ENCODE assay signal across 8 cellular contexts in genomic region chr16:73056911-73057310, GRCh38. TPM values are rescaled to one million over a fixed set of nuclear protein-coding genes. Genes with fewer than 3 reads are reported as not detected.
A peak's percentile ranks its signal among the peaks of the same experiment; 100 is the strongest.
DNase-seq lines count a peak whose midpoint lies in the region; ATAC-seq, FAIRE-seq and TF ChIP-seq lines count a peak whose summit lies in the region.

No MANE protein-coding gene starts in this region.

- no peaks in the 10 kb centered on the region for H3K9me3 ChIP-seq in cardiac muscle cell (ENCODE audit: low read depth)
- H3K9me3 ChIP-seq in HepG2 (ENCODE audit: low read length), result no peaks in the 10 kb centered on the region

- WGBS in adipose tissue, 3 donors, result 22 to 69% (median 53%) methylated on average over 6 of the region's 6 CpGs
- 8% methylated on average over 6 of the region's 6 CpGs for WGBS in HepG2 (ENCODE audit: low lambda C conversion rate)
- 31% methylated on average over 6 of the region's 6 CpGs for WGBS in urinary bladder

- CTCF ChIA-PET in HepG2 (lab: Yijun Ruan, JAX; ENCODE audit: low intra/inter-chr PET ratio, low total read pairs), result no interaction called here

- TF ChIP-seq EP300 in HepG2 (IDR thresholded peaks at IDR 0.05; ENCODE audit: low read depth in 2 of 2, low read length in 2 of 2), result no peak
- no peak for TF ChIP-seq EP300 in HepG2 (CRISPR knock-in tag; IDR thresholded peaks at IDR 0.05; ENCODE audit: borderline replicate concordance)

- H2AFZ ChIP-seq in HepG2 (ENCODE audit: low read length), result no peak overlapping the region

- POLR2A ChIA-PET in HepG2 (lab: Yijun Ruan, JAX), result interaction anchor here (1.0 to 5.1 kb wide), 8 partner anchors 9 to 224 kb away, joined by 3 to 36 read pairs (median 8); partner anchors contain the start of gene ZFHX3

- H3K36me3 ChIP-seq in cardiac muscle cell (no peaks in the 10 kb centered on the region), HepG2 (replicated peaks in 1 of 2; ENCODE audit: control insufficient read depth in 1 of 2, insufficient read depth in 2 of 2, low read length in 2 of 2) (no peaks in the 10 kb centered on the region), urinary bladder (ENCODE audit: insufficient read depth) (no peaks in the 10 kb centered on the region)

- H3K4me1 ChIP-seq in cardiac muscle cell (ENCODE audit: low read depth) (peaks cover 38% of the 10 kb centered on the region), HepG2 (ENCODE audit: insufficient read depth, low read length) (peaks cover 66% of the 10 kb centered on the region), urinary bladder (ENCODE audit: insufficient read depth) (no peaks in the 10 kb centered on the region)

- intact Hi-C loops in left cardiac atrium (cut with DNase I), result loop anchor here (5.0 to 10.0 kb wide), 2 partner anchors 120 to 222 kb away; no protein-coding TSS in a partner anchor
- intact Hi-C loops in HepG2 (cut with micrococcal nuclease; ENCODE audit: unreplicated experiment), result loop anchor here (1.0 to 5.0 kb wide), 4 partner anchors 10 to 140 kb away; no protein-coding TSS in a partner anchor

- ATAC-seq in left cardiac atrium (no peak), HepG2 (no peak), HG02798 (IDR thresholded peaks at IDR 0.05; ENCODE audit: poor library complexity, unreplicated experiment) (no peak), HG03045 (IDR thresholded peaks at IDR 0.05; ENCODE audit: unreplicated experiment) (no peak)

- in situ Hi-C loops in HepG2 (cut with HindIII; ENCODE audit: extremely low pct_ligation_motif_present, low pct_unique_long_range_greater_than_20kb), result loop anchor here (5.0 kb wide), 1 partner anchor 180 kb away; no protein-coding TSS in a partner anchor

- H3K4me2 ChIP-seq in HepG2 (ENCODE audit: low read depth, low read length), result peak overlapping the region; percentile 98

- no peak for FAIRE-seq in HepG2 (lab: Jason Lieb, UNC)

- no peaks in the 10 kb centered on the region for H4K20me1 ChIP-seq in HepG2 (ENCODE audit: insufficient read depth, low read length)

- H3K79me2 ChIP-seq in HepG2 (ENCODE audit: insufficient read depth, low read length), result peaks cover 54% of the 10 kb centered on the region

- H3K27ac ChIP-seq in cardiac muscle cell (no peak overlapping the region), adipose tissue (ENCODE audit: low read depth, low read length) (peak overlapping the region; percentile 69), HepG2 (ENCODE audit: extremely low read length, insufficient read depth, low read length) (peak overlapping the region; percentile 82), urinary bladder (ENCODE audit: low read depth) (peak overlapping the region; percentile 98)

- H3K27me3 ChIP-seq in cardiac muscle cell (peaks cover 82% of the 10 kb centered on the region), HepG2 (ENCODE audit: control insufficient read depth in 1 of 2, insufficient read depth in 2 of 2, low read length in 2 of 2) (no peaks in the 10 kb centered on the region)

- TSS peak; percentile 71 for BruUV-seq in HepG2 (replicated peaks; lab: Mats Ljungman, UMichigan)

- TF ChIP-seq RAD21 in HepG2 (CRISPR knock-in tag; IDR thresholded peaks at IDR 0.05), result no peak

- peak overlapping the region; percentile 86 for H3K9ac ChIP-seq in HepG2 (ENCODE audit: insufficient read depth, low read depth, low read length)

- no peak for TF ChIP-seq POLR2A in HepG2 (IDR thresholded peaks at IDR 0.05; ENCODE audit: insufficient read depth in 1 of 2, low read depth in 2 of 2, low read length in 2 of 2)

- TF ChIP-seq CTCF in cardiac muscle cell (IDR thresholded peaks at IDR 0.05; ENCODE audit: low read depth, low read length) (no peak), HepG2 (CRISPR knock-in tag; IDR thresholded peaks at IDR 0.05) (no peak)

- H3K4me3 ChIP-seq in cardiac muscle cell (peak overlapping the region; percentile 99), HepG2 (replicated peaks in 1 of 3; ENCODE audit: insufficient read depth in 1 of 3, low read depth in 2 of 3, low read length in 3 of 3) (peak overlapping the region; percentile 75 to 91 (median 77)), urinary bladder (ENCODE audit: low read depth, low read length) (peak overlapping the region; percentile 99)

- DNase-seq in cardiac muscle cell (ENCODE audit: low read depth in 1 of 2, low spot score in 1 of 2) (peak in 1 of 2 donors; percentile 22), left cardiac atrium (no peak), HepG2 (ENCODE audit: low spot score) (no peak), activated gamma-delta T cell (lab: John Stamatoyannopoulos, UW) (no peak)

TF ChIP-seq in HepG2, 621 proteins besides CTCF, POLR2A, EP300 and RAD21 (continues in another document):
- TF ChIP-seq, protein P1, sequence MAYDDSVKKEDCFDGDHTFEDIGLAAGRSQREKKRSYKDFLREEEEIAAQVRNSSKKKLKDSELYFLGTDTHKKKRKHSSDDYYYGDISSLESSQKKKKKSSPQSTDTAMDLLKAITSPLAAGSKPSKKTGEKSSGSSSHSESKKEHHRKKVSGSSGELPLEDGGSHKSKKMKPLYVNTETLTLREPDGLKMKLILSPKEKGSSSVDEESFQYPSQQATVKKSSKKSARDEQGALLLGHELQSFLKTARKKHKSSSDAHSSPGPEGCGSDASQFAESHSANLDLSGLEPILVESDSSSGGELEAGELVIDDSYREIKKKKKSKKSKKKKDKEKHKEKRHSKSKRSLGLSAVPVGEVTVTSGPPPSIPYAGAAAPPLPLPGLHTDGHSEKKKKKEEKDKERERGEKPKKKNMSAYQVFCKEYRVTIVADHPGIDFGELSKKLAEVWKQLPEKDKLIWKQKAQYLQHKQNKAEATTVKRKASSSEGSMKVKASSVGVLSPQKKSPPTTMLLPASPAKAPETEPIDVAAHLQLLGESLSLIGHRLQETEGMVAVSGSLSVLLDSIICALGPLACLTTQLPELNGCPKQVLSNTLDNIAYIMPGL (CRISPR knock-in tag; IDR thresholded peaks at IDR 0.05; ENCODE audit: borderline replicate concordance in 1 of 2, low read depth in 1 of 2), result peak in 1 of 2 experiments; percentile 8; a peak in 1 of 4 replicates
- 0 out of 2 replicates have a peak, but pooled peaks have one; percentile 44 for TF ChIP-seq ZNF383 (CRISPR knock-in tag; IDR thresholded peaks at IDR 0.05; ENCODE audit: borderline replicate concordance)
- TF ChIP-seq ZNF18 (CRISPR knock-in tag; IDR thresholded peaks at IDR 0.05; ENCODE audit: insufficient replicate concordance), result peak; percentile 59
- 0 out of 2 replicates have a peak, but pooled peaks have one; percentile 13 for TF ChIP-seq SNAPC2 (CRISPR knock-in tag; IDR thresholded peaks at IDR 0.05)
- TF ChIP-seq ZNF543 (CRISPR knock-in tag; IDR thresholded peaks at IDR 0.05), result peak; percentile 25; the same call in 1 of the 2 replicates
- no peak for TF ChIP-seq PLRG1 (conservative IDR thresholded peaks at IDR 0.05)
- TF ChIP-seq TOPORS (CRISPR knock-in tag; IDR thresholded peaks at IDR 0.05), result 0 out of 2 replicates have a peak, but pooled peaks have one; percentile 13
- TF ChIP-seq EZH2 (conservative IDR thresholded peaks at IDR 0.05; ENCODE audit: low read depth, low read length), result no peak
- no peak for TF ChIP-seq SIN3A (IDR thresholded peaks at IDR 0.05; ENCODE audit: borderline replicate concordance, low read depth, low read length)
- no peak for TF ChIP-seq NFE2 (CRISPR knock-in tag; IDR thresholded peaks at IDR 0.05)
- TF ChIP-seq KDM5A (IDR thresholded peaks at IDR 0.05; ENCODE audit: borderline replicate concordance, low read length), result no peak; the same call in 1 of the 2 replicates
- no peak for TF ChIP-seq TCF7 (IDR thresholded peaks at IDR 0.05; ENCODE audit: low read depth)

RNA-seq across cellular contexts. Expression of gene ZFHX3, which starts 9.0 kb away (rescaled TPM):
- total RNA-seq in cardiac muscle cell (6.6 and 12.2 TPM in 2 replicates), left cardiac atrium (10 to 100 TPM; 11.9 to 12.6 TPM), HepG2 (2016; rRNA removed; fragmentation: Illumina TruSeq; extraction: Trizol) (6.0 and 12.3 TPM in 2 replicates), urinary bladder (19.4 TPM)
- polyA plus RNA-seq in cardiac muscle cell (6.7 and 8.4 TPM in 2 replicates), adipose tissue (1 to 10 TPM; 2.0 to 5.4 (median 2.5) TPM), HepG2 (2011; rRNA removed) (5.0 and 5.3 TPM in 2 replicates), urinary bladder (11.8 TPM)
- 1.8 and 1.9 TPM in 2 replicates for total RNA-seq in HepG2 (2016; cell fraction: cytosol; rRNA removed; fragmentation: Illumina TruSeq; extraction: Trizol; ENCODE audit: low read depth)
- total RNA-seq in HepG2 (2016; cell fraction: insoluble cytoplasmic fraction; rRNA removed; fragmentation: Illumina TruSeq; extraction: Trizol), result 5.6 and 10.6 TPM in 2 replicates
- total RNA-seq in HepG2 (2016; cell fraction: membrane; rRNA removed; fragmentation: Illumina TruSeq; extraction: Trizol), result 5.0 and 5.6 TPM in 2 replicates
- 15.3 and 19.7 TPM in 2 replicates for total RNA-seq in HepG2 (2016; cell fraction: nucleus; rRNA removed; fragmentation: Illumina TruSeq; extraction: Trizol)
- 3.5 and 4.2 TPM in 2 replicates for polyA plus RNA-seq in HepG2 (2011; cell fraction: cytosol; rRNA removed)
- polyA plus RNA-seq in HepG2 (2011; cell fraction: nucleus; rRNA removed), result 10.2 and 11.2 TPM in 2 replicates
- 12.6 and 14.4 TPM in 2 replicates for polyA plus RNA-seq in HepG2 (2012)
- 0.31 and 0.36 TPM in 2 replicates for polyA plus RNA-seq in HepG2 (2016; cell fraction: cytosol; fragmentation: Illumina TruSeq; extraction: Trizol; ENCODE audit: low read depth)
- 8.6 and 11.4 TPM in 2 replicates for polyA plus RNA-seq in HepG2 (2016; cell fraction: insoluble cytoplasmic fraction; fragmentation: Illumina TruSeq; extraction: Trizol; ENCODE audit: low read depth)
- 1.0 and 1.4 TPM in 2 replicates for polyA plus RNA-seq in HepG2 (2016; cell fraction: membrane; fragmentation: Illumina TruSeq; extraction: Trizol; ENCODE audit: low read depth)
- 16.2 and 17.6 TPM in 2 replicates for polyA plus RNA-seq in HepG2 (2016; cell fraction: nucleus; fragmentation: Illumina TruSeq; extraction: Trizol; ENCODE audit: insufficient read depth, low read depth)
- polyA minus RNA-seq in HepG2 (2011; rRNA and poly(A)+ RNA removed; ENCODE audit: low replicate concordance), result 12.7 and 18.2 TPM in 2 replicates
- polyA minus RNA-seq in HepG2 (2011; cell fraction: cytosol; rRNA and poly(A)+ RNA removed), result 16.9 and 20.7 TPM in 2 replicates
- polyA minus RNA-seq in HepG2 (2011; cell fraction: nucleus; rRNA and poly(A)+ RNA removed), result 23.9 and 27.2 TPM in 2 replicates
